9 cellular contexts compared by ENCODE assay signal in genomic region chr1:145920297-145920696, GRCh38. TPM values are rescaled to one million over a fixed set of nuclear protein-coding genes. Genes with fewer than 3 reads are reported as not detected.
DNase-seq lines count a peak whose midpoint lies in the region; ATAC-seq and TF ChIP-seq lines count a peak whose summit lies in the region.
"Not testable (repeated sequence)": the region's sequence is repeated elsewhere in the genome, so short reads cannot be mapped to it uniquely, and the experiment has no call there.
"Had no signal": no experiment of that assay in that cellular context is flagged by ENCODE, and none has a peak within 500 bp of the region (broad histone marks: within the 10 kb centered on the region; RNA-seq: fewer than 3 reads in every experiment).

No MANE protein-coding gene starts in this region.

- not testable (repeated sequence) for ATAC-seq in HCT116; T-cell (replicated peaks in 1 of 4); activated CD8-positive, alpha-beta memory T cell treated with anti-CD3 and anti-CD28 coated beads, Interleukin-2, amount 10 ng/mL, durations not matched to agents 7 days and 5 days; activated naive CD8-positive, alpha-beta T cell treated with anti-CD3 and anti-CD28 coated beads, Interleukin-2, amount 50 U/mL, for 24 hours; thoracic aorta (ENCODE audit: insufficient number of reproducible peaks, low FRiP score, low read depth)

- not testable (repeated sequence) for DNase-seq in HCT116 (ENCODE audit: low read depth, low spot score); T-cell; activated CD8-positive, alpha-beta memory T cell treated with anti-CD3 and anti-CD28 coated beads, Interleukin-2, amount 10 ng/mL, durations not matched to agents 7 days and 5 days; activated naive CD8-positive, alpha-beta T cell treated with anti-CD3 and anti-CD28 coated beads, Interleukin-2, amount 50 U/mL, for 24 hours; fibroblast of lung (ENCODE audit: low read depth in 2 of 2); thoracic aorta (ENCODE audit: low spot score)

- peaks cover 9 to 25% of the 10 kb centered on the region in 2 experiments; a peak in 3 of 4 replicates for H3K4me1 ChIP-seq in HCT116 (ENCODE audit: control insufficient read depth in 1 of 2, insufficient read depth in 2 of 2, low read length in 2 of 2)
- H3K4me1 ChIP-seq in fibroblast of lung (ENCODE audit: control insufficient read depth, extremely low read depth, insufficient read depth, low read length), result not testable (repeated sequence)
- H3K4me1 ChIP-seq in thoracic aorta (ENCODE audit: control insufficient read depth in 1 of 2, low read depth in 2 of 2), result peaks cover 18 to 29% of the 10 kb centered on the region in 2 donors

- CTCF ChIA-PET in HCT116 (lab: Charles Lee); T-cell (lab: Charles Lee): not testable (repeated sequence)
- CTCF ChIA-PET in activated CD8-positive, alpha-beta memory T cell treated with anti-CD3 and anti-CD28 coated beads, Interleukin-2, amount 10 ng/mL, durations not matched to agents 7 days and 5 days (lab: Charles Lee), result interaction anchor here (14.6 kb wide), 1 partner anchor 73 kb away, joined by 184 read pairs; the partner anchor contains the start of gene NUDT17

- not testable (repeated sequence) for H4K20me1 ChIP-seq in HCT116 (ENCODE audit: insufficient read depth); fibroblast of lung (ENCODE audit: control insufficient read depth, extremely low read depth, insufficient read depth, low read length)

- not testable (repeated sequence) for H3K27me3 Mint-ChIP-seq in T-cell; activated CD8-positive, alpha-beta memory T cell treated with anti-CD3 and anti-CD28 coated beads, Interleukin-2, amount 10 ng/mL, durations not matched to agents 7 days and 5 days; activated naive CD8-positive, alpha-beta T cell treated with anti-CD3 and anti-CD28 coated beads, Interleukin-2, amount 50 U/mL, for 24 hours; nephron (ENCODE audit: low read depth)

- TF ChIP-seq CTCF in C4-2B (conservative IDR thresholded peaks at IDR 0.05); HCT116 (IDR thresholded peaks at IDR 0.05 in 2 of 3, conservative IDR thresholded peaks at IDR 0.05 in 1 of 3; ENCODE audit: borderline replicate concordance in 1 of 3, insufficient read depth in 1 of 3, low read depth in 2 of 3, low read length in 2 of 3); fibroblast of lung (conservative IDR thresholded peaks at IDR 0.05 in 1 of 2, IDR thresholded peaks at IDR 0.05 in 1 of 2; ENCODE audit: low read depth in 1 of 2, low read length in 2 of 2); nephron (IDR thresholded peaks at IDR 0.05; ENCODE audit: unreplicated experiment in 3 of 3); thoracic aorta (IDR thresholded peaks at IDR 0.05): not testable (repeated sequence)

- H3K27ac Mint-ChIP-seq in T-cell, result peak overlapping the region; percentile 78 to 98
- peak overlapping the region; percentile 38 for H3K27ac Mint-ChIP-seq in activated CD8-positive, alpha-beta memory T cell treated with anti-CD3 and anti-CD28 coated beads, Interleukin-2, amount 10 ng/mL, durations not matched to agents 7 days and 5 days
- H3K27ac Mint-ChIP-seq in activated naive CD8-positive, alpha-beta T cell treated with anti-CD3 and anti-CD28 coated beads, Interleukin-2, amount 50 U/mL, for 24 hours, result not testable (repeated sequence)
- peak overlapping the region in 2 of 3 experiments; percentile 97 to 99 for H3K27ac Mint-ChIP-seq in nephron

- not testable (repeated sequence) for BruUV-seq in HCT116 (replicated peaks; lab: Mats Ljungman, UMichigan)

- H3K27ac ChIP-seq in C4-2B (peak overlapping the region; percentile 75), HCT116 (ENCODE audit: low read depth, low read length) (peak overlapping the region; percentile 62; the same call in 1 of the 2 replicates)
- H3K27ac ChIP-seq in fibroblast of lung (ENCODE audit: insufficient read depth, low read length); thoracic aorta: not testable (repeated sequence)

- intact Hi-C loops in HCT116 (cut with micrococcal nuclease), result not testable (repeated sequence)

- H3K4me2 ChIP-seq in HCT116 (ENCODE audit: low read length) (peak overlapping the region; percentile 82; the same call in 1 of the 2 replicates), fibroblast of lung (ENCODE audit: extremely low read depth, insufficient read depth, low read length) (peak overlapping the region; percentile 35)

- H3K79me2 ChIP-seq in HCT116 (ENCODE audit: insufficient read depth, low read length); fibroblast of lung (ENCODE audit: control insufficient read depth, insufficient read depth, low read length): not testable (repeated sequence)

- H3K4me3 Mint-ChIP-seq in T-cell (peak overlapping the region; percentile 82 to 94 (median 91)), nephron (peak overlapping the region; percentile 92 to 98 (median 97))
- H3K4me3 Mint-ChIP-seq in activated CD8-positive, alpha-beta memory T cell treated with anti-CD3 and anti-CD28 coated beads, Interleukin-2, amount 10 ng/mL, durations not matched to agents 7 days and 5 days, result peak overlapping the region; percentile 91
- H3K4me3 Mint-ChIP-seq in activated naive CD8-positive, alpha-beta T cell treated with anti-CD3 and anti-CD28 coated beads, Interleukin-2, amount 50 U/mL, for 24 hours, result peak overlapping the region; percentile 96

- not testable (repeated sequence) for H3K4me3 ChIP-seq in HCT116 (replicated peaks in 1 of 2; ENCODE audit: low read depth in 1 of 2, low read length in 2 of 2); fibroblast of lung (replicated peaks in 1 of 4; ENCODE audit: control extremely low read depth in 1 of 4, insufficient read depth in 1 of 4, low read depth in 3 of 4, low read length in 4 of 4)
- peak overlapping the region; percentile 86 for H3K4me3 ChIP-seq in thoracic aorta

- not testable (repeated sequence) for TF ChIP-seq RAD21 in HCT116 (IDR thresholded peaks at IDR 0.05; ENCODE audit: low read depth)

- POLR2A ChIA-PET in HCT116 (lab: Charles Lee), result not testable (repeated sequence)
- POLR2A ChIA-PET in T-cell (lab: Charles Lee), result interaction anchor here in 1 of 2 donors (0.6 kb wide), 1 partner anchor 117 kb away, joined by 7 read pairs; no protein-coding TSS in a partner anchor

- H3K9ac ChIP-seq in HCT116 (ENCODE audit: low read length); fibroblast of lung (ENCODE audit: insufficient read depth, low read length): not testable (repeated sequence)

- H3K36me3 Mint-ChIP-seq in T-cell, result peaks cover 24% of the 10 kb centered on the region
- peaks cover 17% of the 10 kb centered on the region for H3K36me3 Mint-ChIP-seq in activated CD8-positive, alpha-beta memory T cell treated with anti-CD3 and anti-CD28 coated beads, Interleukin-2, amount 10 ng/mL, durations not matched to agents 7 days and 5 days
- H3K36me3 Mint-ChIP-seq in activated naive CD8-positive, alpha-beta T cell treated with anti-CD3 and anti-CD28 coated beads, Interleukin-2, amount 50 U/mL, for 24 hours (ENCODE audit: low read depth), result peaks cover 28% of the 10 kb centered on the region
- H3K36me3 Mint-ChIP-seq in nephron (ENCODE audit: low read depth), result peaks cover 24% of the 10 kb centered on the region

- H3K36me3 ChIP-seq in HCT116 (ENCODE audit: control insufficient read depth in 1 of 2, insufficient read depth in 2 of 2, low read length in 2 of 2); fibroblast of lung (ENCODE audit: control insufficient read depth, insufficient read depth, low read length): not testable (repeated sequence)
- H3K36me3 ChIP-seq in thoracic aorta, result peaks cover 11% of the 10 kb centered on the region

- H3K9me3 ChIP-seq in HCT116 (ENCODE audit: control insufficient read depth in 1 of 2, insufficient read depth in 1 of 2, low read depth in 1 of 2, low read length in 2 of 2); fibroblast of lung (ENCODE audit: control insufficient read depth, insufficient read depth, low read depth, low read length); thoracic aorta: not testable (repeated sequence)

- not testable (repeated sequence) for H3K9me2 ChIP-seq in HCT116 (ENCODE audit: insufficient read depth)

- H3K4me1 Mint-ChIP-seq in T-cell (peaks cover 37 to 49% (median 43%) of the 10 kb centered on the region in 3 donors), nephron (peaks cover 21% of the 10 kb centered on the region)
- H3K4me1 Mint-ChIP-seq in activated CD8-positive, alpha-beta memory T cell treated with anti-CD3 and anti-CD28 coated beads, Interleukin-2, amount 10 ng/mL, durations not matched to agents 7 days and 5 days, result peaks cover 36% of the 10 kb centered on the region
- H3K4me1 Mint-ChIP-seq in activated naive CD8-positive, alpha-beta T cell treated with anti-CD3 and anti-CD28 coated beads, Interleukin-2, amount 50 U/mL, for 24 hours, result peaks cover 48% of the 10 kb centered on the region

- RAD21 ChIA-PET in HCT116 (lab: Charles Lee; ENCODE audit: low non-redundant PET in 1 of 2, low total read pairs in 2 of 2, uncharacterized antibody in 2 of 2, unreplicated experiment in 2 of 2), result not testable (repeated sequence)

- TF ChIP-seq POLR2A in HCT116 (IDR thresholded peaks at IDR 0.05; ENCODE audit: borderline replicate concordance, extremely low read depth, insufficient read depth, insufficient read length), result not testable (repeated sequence)

- not testable (repeated sequence) for H3K27me3 ChIP-seq in HCT116 (ENCODE audit: insufficient read depth, low read length); fibroblast of lung (ENCODE audit: control insufficient read depth, insufficient read depth, low read length); thoracic aorta (replicated peaks; ENCODE audit: insufficient read depth)

- H2AFZ ChIP-seq in HCT116 (ENCODE audit: low read depth, low read length, poor library complexity, severe bottlenecking); fibroblast of lung (ENCODE audit: low read length): not testable (repeated sequence)

- H3K9me3 Mint-ChIP-seq in T-cell; activated CD8-positive, alpha-beta memory T cell treated with anti-CD3 and anti-CD28 coated beads, Interleukin-2, amount 10 ng/mL, durations not matched to agents 7 days and 5 days (ENCODE audit: low read depth); activated naive CD8-positive, alpha-beta T cell treated with anti-CD3 and anti-CD28 coated beads, Interleukin-2, amount 50 U/mL, for 24 hours; nephron: not testable (repeated sequence)

RNA-seq across cellular contexts. Expression of gene PEX11B, which starts 1.8 kb away (rescaled TPM):
- total RNA-seq in HCT116 (2021; ENCODE audit: unreplicated experiment) (20.9 TPM), T-cell (10 to 100 TPM; 18.8 to 36.3 (median 34.4) TPM), fibroblast of lung (21.1 and 28.2 TPM in 2 replicates), thoracic aorta (10 to 100 TPM; 21.7 to 25.3 TPM)
- 15.2 and 18.3 TPM in 2 replicates for polyA plus RNA-seq in HCT116 (2012)
- 10 to 100 TPM; 27.3 to 36.2 TPM for total RNA-seq in activated CD8-positive, alpha-beta memory T cell treated with anti-CD3 and anti-CD28 coated beads, Interleukin-2, amount 10 ng/mL, durations not matched to agents 7 days and 5 days
- polyA plus RNA-seq in fibroblast of lung, result 34.3 and 41.3 TPM in 2 replicates
- 24.9 and 34.6 TPM in 2 replicates for polyA plus RNA-seq in fibroblast of lung (2012)
- 23.1 and 26.0 TPM in 2 replicates for polyA minus RNA-seq in fibroblast of lung (ENCODE audit: low replicate concordance)

RNA-seq across cellular contexts. Expression of gene RBM8A, which starts 7.0 kb away (rescaled TPM):
- total RNA-seq in HCT116 (2021; ENCODE audit: unreplicated experiment) (195 TPM), T-cell (100 to 1,000 TPM; 124 to 153 (median 130) TPM), fibroblast of lung (56.6 and 61.9 TPM in 2 replicates), thoracic aorta (100 to 1,000 TPM in 1 of 2 donors, 10 to 100 TPM in 1; 37.8 to 151 TPM)
- 234 and 261 TPM in 2 replicates for polyA plus RNA-seq in HCT116 (2012)
- 100 to 1,000 TPM; 189 to 249 TPM for total RNA-seq in activated CD8-positive, alpha-beta memory T cell treated with anti-CD3 and anti-CD28 coated beads, Interleukin-2, amount 10 ng/mL, durations not matched to agents 7 days and 5 days
- polyA plus RNA-seq in fibroblast of lung, result 137 and 235 TPM in 2 replicates
- 136 and 199 TPM in 2 replicates for polyA plus RNA-seq in fibroblast of lung (2012)
- polyA minus RNA-seq in fibroblast of lung (ENCODE audit: low replicate concordance), result 10.7 and 10.8 TPM in 2 replicates

RNA-seq across cellular contexts. Expression of gene ITGA10, which starts 10.4 kb away (rescaled TPM):
- 0.86 TPM for total RNA-seq in HCT116 (2021; ENCODE audit: unreplicated experiment)
- polyA plus RNA-seq in HCT116 (2012), result 0.55 and 0.91 TPM in 2 replicates
- 1 to 10 TPM; 1.7 to 5.1 (median 2.4) TPM for total RNA-seq in T-cell
- 1 to 10 TPM; 1.8 to 2.1 TPM for total RNA-seq in activated CD8-positive, alpha-beta memory T cell treated with anti-CD3 and anti-CD28 coated beads, Interleukin-2, amount 10 ng/mL, durations not matched to agents 7 days and 5 days
- total RNA-seq in fibroblast of lung, result 0.51 and 2.8 TPM in 2 replicates
- 1.2 and 1.7 TPM in 2 replicates for polyA plus RNA-seq in fibroblast of lung
- polyA plus RNA-seq in fibroblast of lung (2012), result 1.1 and 1.9 TPM in 2 replicates
- polyA minus RNA-seq in fibroblast of lung (ENCODE audit: low replicate concordance), result 1.1 and 4.8 TPM in 2 replicates
- total RNA-seq in thoracic aorta, result 100 to 1,000 TPM; 156 to 267 TPM
- polyA plus RNA-seq: CD14-positive monocyte had no signal

RNA-seq across cellular contexts. Expression of gene ANKRD35, which starts 34.6 kb away (rescaled TPM):
- total RNA-seq in HCT116 (2021; ENCODE audit: unreplicated experiment), result not detected
- 0.03 TPM in 1 of 2 replicates, not detected in the other for polyA plus RNA-seq in HCT116 (2012)
- total RNA-seq in T-cell, result under 1 TPM in 1 of 5 donors, not detected in 4; 0.09 TPM
- 1 to 10 TPM; 1.1 to 1.4 TPM for total RNA-seq in activated CD8-positive, alpha-beta memory T cell treated with anti-CD3 and anti-CD28 coated beads, Interleukin-2, amount 10 ng/mL, durations not matched to agents 7 days and 5 days
- 2.3 and 4.5 TPM in 2 replicates for total RNA-seq in fibroblast of lung
- polyA plus RNA-seq in fibroblast of lung, result 0.65 and 3.4 TPM in 2 replicates
- 1.4 and 7.6 TPM in 2 replicates for polyA plus RNA-seq in fibroblast of lung (2012)
- 0.74 TPM in 1 of 2 replicates, not detected in the other for polyA minus RNA-seq in fibroblast of lung (ENCODE audit: low replicate concordance)
- 10 to 100 TPM in 1 of 2 donors, 1 to 10 TPM in 1; 9.6 to 15.7 TPM for total RNA-seq in thoracic aorta

RNA-seq across cellular contexts. Expression of gene LIX1L, which starts 37.5 kb away (rescaled TPM):
- total RNA-seq in HCT116 (2021; ENCODE audit: unreplicated experiment) (12.4 TPM), T-cell (10 to 100 TPM; 43.4 to 74.4 (median 64.2) TPM), fibroblast of lung (10.5 and 14.2 TPM in 2 replicates), thoracic aorta (10 to 100 TPM; 45.4 to 49.5 TPM)
- polyA plus RNA-seq in HCT116 (2012), result 4.7 and 5.6 TPM in 2 replicates
- total RNA-seq in activated CD8-positive, alpha-beta memory T cell treated with anti-CD3 and anti-CD28 coated beads, Interleukin-2, amount 10 ng/mL, durations not matched to agents 7 days and 5 days, result 10 to 100 TPM; 35.0 to 36.2 TPM
- 63.3 and 65.7 TPM in 2 replicates for polyA plus RNA-seq in fibroblast of lung
- polyA plus RNA-seq in fibroblast of lung (2012), result 17.0 and 20.1 TPM in 2 replicates
- polyA minus RNA-seq in fibroblast of lung (ENCODE audit: low replicate concordance), result 28.7 and 31.4 TPM in 2 replicates

Comparison
In these comparisons a context has a peak if more than half of its experiments do, and no peak if none do; other contexts are left out.
1. RNA of gene ITGA10, which starts 10.4 kb away (total RNA-seq): 156 to 267 TPM in thoracic aorta; 0.51 to 2.8 TPM in fibroblast of lung, 1.7 to 5.1 TPM in T-cell, 1.8 to 2.1 TPM in activated CD8-positive, alpha-beta memory T cell treated with anti-CD3 and anti-CD28 coated beads, Interleukin-2, amount 10 ng/mL, durations not matched to agents 7 days and 5 days and 0.86 TPM in HCT116 (single experiment); every median in the first group is over 10 times any median in the second.
2. Peak in every context shown above with its lines, with median percentiles within 50 percentile points of each other: H3K4me3 Mint-ChIP-seq.